ENCODE assay signal across 1 cellular context in the genomic region with DNA sequence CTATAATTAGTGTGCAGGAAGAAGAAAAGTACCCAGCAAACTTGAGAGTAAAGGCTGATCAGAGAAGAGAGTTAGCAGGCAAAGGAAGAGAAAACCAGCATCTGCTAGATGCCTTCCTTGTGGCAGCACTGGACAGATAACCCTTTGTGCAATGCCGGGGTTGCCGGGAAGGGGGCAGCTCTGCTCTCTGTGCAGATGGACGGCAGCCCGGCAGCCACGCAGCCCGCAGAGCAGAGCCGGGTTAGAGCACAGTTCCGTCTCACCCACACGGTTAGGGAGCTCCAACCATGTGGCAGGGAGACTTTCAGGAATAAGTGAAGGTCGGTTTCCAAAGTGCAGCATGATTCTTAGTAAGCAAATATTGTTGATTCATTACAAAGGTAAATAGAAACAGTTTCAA.
TF ChIP-seq lines count a peak whose summit lies in the region.

No MANE protein-coding gene starts in this region.

TF ChIP-seq in H1, 55 proteins besides CTCF, POLR2A, EP300 and RAD21 (continued from another document):
- TF ChIP-seq, protein P1, sequence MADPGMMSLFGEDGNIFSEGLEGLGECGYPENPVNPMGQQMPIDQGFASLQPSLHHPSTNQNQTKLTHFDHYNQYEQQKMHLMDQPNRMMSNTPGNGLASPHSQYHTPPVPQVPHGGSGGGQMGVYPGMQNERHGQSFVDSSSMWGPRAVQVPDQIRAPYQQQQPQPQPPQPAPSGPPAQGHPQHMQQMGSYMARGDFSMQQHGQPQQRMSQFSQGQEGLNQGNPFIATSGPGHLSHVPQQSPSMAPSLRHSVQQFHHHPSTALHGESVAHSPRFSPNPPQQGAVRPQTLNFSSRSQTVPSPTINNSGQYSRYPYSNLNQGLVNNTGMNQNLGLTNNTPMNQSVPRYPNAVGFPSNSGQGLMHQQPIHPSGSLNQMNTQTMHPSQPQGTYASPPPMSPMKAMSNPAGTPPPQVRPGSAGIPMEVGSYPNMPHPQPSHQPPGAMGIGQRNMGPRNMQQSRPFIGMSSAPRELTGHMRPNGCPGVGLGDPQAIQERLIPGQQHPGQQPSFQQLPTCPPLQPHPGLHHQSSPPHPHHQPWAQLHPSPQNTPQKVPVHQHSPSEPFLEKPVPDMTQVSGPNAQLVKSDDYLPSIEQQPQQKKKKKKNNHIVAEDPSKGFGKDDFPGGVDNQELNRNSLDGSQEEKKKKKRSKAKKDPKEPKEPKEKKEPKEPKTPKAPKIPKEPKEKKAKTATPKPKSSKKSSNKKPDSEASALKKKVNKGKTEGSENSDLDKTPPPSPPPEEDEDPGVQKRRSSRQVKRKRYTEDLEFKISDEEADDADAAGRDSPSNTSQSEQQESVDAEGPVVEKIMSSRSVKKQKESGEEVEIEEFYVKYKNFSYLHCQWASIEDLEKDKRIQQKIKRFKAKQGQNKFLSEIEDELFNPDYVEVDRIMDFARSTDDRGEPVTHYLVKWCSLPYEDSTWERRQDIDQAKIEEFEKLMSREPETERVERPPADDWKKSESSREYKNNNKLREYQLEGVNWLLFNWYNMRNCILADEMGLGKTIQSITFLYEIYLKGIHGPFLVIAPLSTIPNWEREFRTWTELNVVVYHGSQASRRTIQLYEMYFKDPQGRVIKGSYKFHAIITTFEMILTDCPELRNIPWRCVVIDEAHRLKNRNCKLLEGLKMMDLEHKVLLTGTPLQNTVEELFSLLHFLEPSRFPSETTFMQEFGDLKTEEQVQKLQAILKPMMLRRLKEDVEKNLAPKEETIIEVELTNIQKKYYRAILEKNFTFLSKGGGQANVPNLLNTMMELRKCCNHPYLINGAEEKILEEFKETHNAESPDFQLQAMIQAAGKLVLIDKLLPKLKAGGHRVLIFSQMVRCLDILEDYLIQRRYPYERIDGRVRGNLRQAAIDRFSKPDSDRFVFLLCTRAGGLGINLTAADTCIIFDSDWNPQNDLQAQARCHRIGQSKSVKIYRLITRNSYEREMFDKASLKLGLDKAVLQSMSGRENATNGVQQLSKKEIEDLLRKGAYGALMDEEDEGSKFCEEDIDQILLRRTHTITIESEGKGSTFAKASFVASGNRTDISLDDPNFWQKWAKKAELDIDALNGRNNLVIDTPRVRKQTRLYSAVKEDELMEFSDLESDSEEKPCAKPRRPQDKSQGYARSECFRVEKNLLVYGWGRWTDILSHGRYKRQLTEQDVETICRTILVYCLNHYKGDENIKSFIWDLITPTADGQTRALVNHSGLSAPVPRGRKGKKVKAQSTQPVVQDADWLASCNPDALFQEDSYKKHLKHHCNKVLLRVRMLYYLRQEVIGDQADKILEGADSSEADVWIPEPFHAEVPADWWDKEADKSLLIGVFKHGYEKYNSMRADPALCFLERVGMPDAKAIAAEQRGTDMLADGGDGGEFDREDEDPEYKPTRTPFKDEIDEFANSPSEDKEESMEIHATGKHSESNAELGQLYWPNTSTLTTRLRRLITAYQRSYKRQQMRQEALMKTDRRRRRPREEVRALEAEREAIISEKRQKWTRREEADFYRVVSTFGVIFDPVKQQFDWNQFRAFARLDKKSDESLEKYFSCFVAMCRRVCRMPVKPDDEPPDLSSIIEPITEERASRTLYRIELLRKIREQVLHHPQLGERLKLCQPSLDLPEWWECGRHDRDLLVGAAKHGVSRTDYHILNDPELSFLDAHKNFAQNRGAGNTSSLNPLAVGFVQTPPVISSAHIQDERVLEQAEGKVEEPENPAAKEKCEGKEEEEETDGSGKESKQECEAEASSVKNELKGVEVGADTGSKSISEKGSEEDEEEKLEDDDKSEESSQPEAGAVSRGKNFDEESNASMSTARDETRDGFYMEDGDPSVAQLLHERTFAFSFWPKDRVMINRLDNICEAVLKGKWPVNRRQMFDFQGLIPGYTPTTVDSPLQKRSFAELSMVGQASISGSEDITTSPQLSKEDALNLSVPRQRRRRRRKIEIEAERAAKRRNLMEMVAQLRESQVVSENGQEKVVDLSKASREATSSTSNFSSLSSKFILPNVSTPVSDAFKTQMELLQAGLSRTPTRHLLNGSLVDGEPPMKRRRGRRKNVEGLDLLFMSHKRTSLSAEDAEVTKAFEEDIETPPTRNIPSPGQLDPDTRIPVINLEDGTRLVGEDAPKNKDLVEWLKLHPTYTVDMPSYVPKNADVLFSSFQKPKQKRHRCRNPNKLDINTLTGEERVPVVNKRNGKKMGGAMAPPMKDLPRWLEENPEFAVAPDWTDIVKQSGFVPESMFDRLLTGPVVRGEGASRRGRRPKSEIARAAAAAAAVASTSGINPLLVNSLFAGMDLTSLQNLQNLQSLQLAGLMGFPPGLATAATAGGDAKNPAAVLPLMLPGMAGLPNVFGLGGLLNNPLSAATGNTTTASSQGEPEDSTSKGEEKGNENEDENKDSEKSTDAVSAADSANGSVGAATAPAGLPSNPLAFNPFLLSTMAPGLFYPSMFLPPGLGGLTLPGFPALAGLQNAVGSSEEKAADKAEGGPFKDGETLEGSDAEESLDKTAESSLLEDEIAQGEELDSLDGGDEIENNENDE (IDR thresholded peaks at IDR 0.05; ENCODE audit: insufficient replicate concordance, low read length), result no peak
- TF ChIP-seq TCF12 (IDR thresholded peaks at IDR 0.05; ENCODE audit: low read depth, low read length) (0 out of 2 replicates have a peak, but pooled peaks have one; percentile 82), MAX (IDR thresholded peaks at IDR 0.05) (peak; percentile 77), GTF2F1 (IDR thresholded peaks at IDR 0.05; ENCODE audit: borderline replicate concordance, low read depth, low read length) (no peak), JUND (IDR thresholded peaks at IDR 0.05; ENCODE audit: low read length) (no peak), CREB1 (IDR thresholded peaks at IDR 0.05) (no peak), CHD1 (IDR thresholded peaks at IDR 0.05; ENCODE audit: low read depth, low read length) (no peak), SP1 (IDR thresholded peaks at IDR 0.05; ENCODE audit: low read depth, low read length) (no peak), SUZ12 (IDR thresholded peaks at IDR 0.05; ENCODE audit: low read length) (no peak), POLR2AphosphoS5 (IDR thresholded peaks at IDR 0.05; ENCODE audit: low read depth, low read length) (peak; percentile 88), GABPA (IDR thresholded peaks at IDR 0.05; ENCODE audit: borderline replicate concordance, insufficient read depth, low read length) (peak; percentile 43; the same call in 1 of the 2 replicates), EGR1 (IDR thresholded peaks at IDR 0.05; ENCODE audit: borderline replicate concordance, low read depth, low read length) (peak; percentile 57; the same call in 1 of the 2 replicates), YY1 (IDR thresholded peaks at IDR 0.05; ENCODE audit: low read depth, low read length) (peak; percentile 60; the same call in 1 of the 2 replicates)
- TF ChIP-seq, protein P2, sequence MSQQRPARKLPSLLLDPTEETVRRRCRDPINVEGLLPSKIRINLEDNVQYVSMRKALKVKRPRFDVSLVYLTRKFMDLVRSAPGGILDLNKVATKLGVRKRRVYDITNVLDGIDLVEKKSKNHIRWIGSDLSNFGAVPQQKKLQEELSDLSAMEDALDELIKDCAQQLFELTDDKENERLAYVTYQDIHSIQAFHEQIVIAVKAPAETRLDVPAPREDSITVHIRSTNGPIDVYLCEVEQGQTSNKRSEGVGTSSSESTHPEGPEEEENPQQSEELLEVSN (IDR thresholded peaks at IDR 0.05), result peak; percentile 30; the same call in 1 of the 2 replicates
